In genomic region chr1:72034827-72035226, GRCh38 we compare ENCODE assay signal across 24 cellular contexts.
"Had no signal": no experiment of that assay in that cellular context is flagged by ENCODE, and none has a peak within 500 bp of the region (broad histone marks: within the 10 kb centered on the region; RNA-seq: fewer than 3 reads in every experiment).

No MANE protein-coding gene starts in this region.

- H3K79me2 ChIP-seq: parathyroid adenoma had no signal

- FAIRE-seq: small intestine had no signal

- H3K9me3 ChIP-seq: left ventricle myocardium inferior, psoas muscle, sigmoid colon, uterus had no signal

- H3K9ac ChIP-seq: parathyroid adenoma had no signal

- H3K36me3 ChIP-seq: left ventricle myocardium inferior, sigmoid colon had no signal

- ATAC-seq: activated CD4-positive, alpha-beta T cell treated with anti-CD3 and anti-CD28 coated beads for 36 hours; activated CD8-positive, alpha-beta memory T cell treated with anti-CD3 and anti-CD28 coated beads, Interleukin-2, amount 10 ng/mL, durations not matched to agents 7 days and 5 days; activated CD8-positive, alpha-beta T cell treated with anti-CD3 and anti-CD28 coated beads, Interleukin-2, amount 10 ng/mL, durations not matched to agents 7 days and 5 days; activated naive CD8-positive, alpha-beta T cell treated with anti-CD3 and anti-CD28 coated beads, Interleukin-2, amount 50 U/mL, for 24 hours; esophagus mucosa; psoas muscle; stimulated activated effector memory CD8-positive, alpha-beta T cell treated with anti-CD3 and anti-CD28 coated beads, Interleukin-12 subunit alpha, Interleukin-12 subunit beta, amount 100 ng/mL, for 72 hours had no signal

- H3K27me3 ChIP-seq: sigmoid colon, uterus had no signal

- DNase-seq: activated CD4-positive, alpha-beta T cell treated with anti-CD3 and anti-CD28 coated beads for 36 hours; activated CD4-positive, CD25-positive, alpha-beta regulatory T cell; activated CD8-positive, alpha-beta memory T cell treated with anti-CD3 and anti-CD28 coated beads, Interleukin-2, amount 10 ng/mL, durations not matched to agents 7 days and 5 days; activated CD8-positive, alpha-beta T cell treated with anti-CD3 and anti-CD28 coated beads, Interleukin-2, amount 10 ng/mL, durations not matched to agents 7 days and 5 days; activated naive CD8-positive, alpha-beta T cell treated with anti-CD3 and anti-CD28 coated beads, Interleukin-2, amount 50 U/mL, for 24 hours; activated T-cell treated with anti-CD3 and anti-CD28 coated beads, Interleukin-2, amount 50 U/mL, for 48 hours; amygdala; caudate nucleus; cortex of kidney; foreskin fibroblast; head of caudate nucleus; hippocampal formation; islet precursor cell; left ventricle myocardium inferior; naive B cell; occipital lobe; psoas muscle; sigmoid colon; small intestine; stimulated activated CD4-positive, alpha-beta T cell treated with anti-CD3 and anti-CD28 coated beads, Interleukin-4, amount 100 ng/mL, for 24 hours; uterus had no signal

- H3K4me1 ChIP-seq: left ventricle myocardium inferior, parathyroid adenoma, psoas muscle, sigmoid colon, uterus had no signal

- H3K4me3 ChIP-seq: left ventricle myocardium inferior, psoas muscle, sigmoid colon, uterus had no signal

- H3K27ac ChIP-seq: left ventricle myocardium inferior, parathyroid adenoma, psoas muscle, sigmoid colon, uterus had no signal

- H2AFZ ChIP-seq: parathyroid adenoma had no signal
